In genomic region chr3:113531826-113532697, GRCh38 we compare ENCODE assay signal across 8 cellular contexts.
A peak's percentile ranks its signal among the peaks of the same experiment; 100 is the strongest.
DNase-seq lines count a peak whose midpoint lies in the region; ATAC-seq and TF ChIP-seq lines count a peak whose summit lies in the region.

Gene SIDT1 (plus strand): TSS chr3:113532555. CDS start chr3:113533022, 467 bp downstream.

- H3K27ac ChIP-seq in KMS-11 (peak within 1 kb of the TSS; percentile 31), brain microvascular endothelial cell (no peak within 1 kb of the TSS)

- H3K9ac ChIP-seq in KMS-11, result peak within 1 kb of the TSS; percentile 43; the same call in 1 of the 2 replicates

- TF ChIP-seq CTCF in KMS-11 (conservative IDR thresholded peaks at IDR 0.05; ENCODE audit: low read depth, low read length) (no peak), brain microvascular endothelial cell (IDR thresholded peaks at IDR 0.05; ENCODE audit: low read depth, low read length, missing control alignments) (peak; percentile 23)

- H3K27me3 ChIP-seq in KMS-11 (ENCODE audit: insufficient read depth, low read depth), result no peaks in the 10 kb centered on the region; the same call in 1 of the 2 replicates
- peaks cover 37% of the 10 kb centered on the region for H3K27me3 ChIP-seq in brain microvascular endothelial cell (replicated peaks)

- peak within 1 kb of the TSS; percentile 89 for H3K4me3 ChIP-seq in KMS-11 (IDR thresholded peaks at IDR 0.05; ENCODE audit: insufficient read depth, low read depth, low read length)
- peak within 1 kb of the TSS; percentile 52 for H3K4me3 ChIP-seq in brain microvascular endothelial cell (ENCODE audit: low read depth, low read length)

- peaks cover 11% of the 10 kb centered on the region for H3K4me1 ChIP-seq in KMS-11 (ENCODE audit: low read depth, poor library complexity, severe bottlenecking)

- H3K36me3 ChIP-seq in KMS-11 (ENCODE audit: insufficient read depth), result no peaks in the 10 kb centered on the region
- no peaks in the 10 kb centered on the region for H3K36me3 ChIP-seq in brain microvascular endothelial cell (replicated peaks)

- peak; percentile 47 for DNase-seq in ELR (ENCODE audit: low read depth)
- DNase-seq in T-helper 22 cell (ENCODE audit: low read depth), result peak; percentile 50
- no peak for DNase-seq in brain microvascular endothelial cell
- DNase-seq in kidney glomerular epithelial cell (lab: John Stamatoyannopoulos, UW), result peak; percentile 17
- peak; percentile 47 to 51 for DNase-seq in stimulated activated CD4-positive, alpha-beta T cell treated with anti-CD3 and anti-CD28 coated beads, Interleukin-2, amount 100 ng/mL, for 48 hours
- DNase-seq in dedifferentiated amniotic fluid mesenchymal stem cell (ENCODE audit: extremely low spot score), result no peak

- peak within 1 kb of the TSS; percentile 80 for H3K4me2 ChIP-seq in KMS-11

- peak; percentile 77 for ATAC-seq in GM21576 (IDR thresholded peaks at IDR 0.05; ENCODE audit: unreplicated experiment)

- in situ Hi-C loops in brain microvascular endothelial cell (cut with HindIII; ENCODE audit: low pct_ligation_motif_present, low sequenced_read_pairs), result no loop called here

- peak within 1 kb of the TSS; percentile 96 for H2AFZ ChIP-seq in KMS-11 (ENCODE audit: low read depth)

- no peaks in the 10 kb centered on the region for H3K79me2 ChIP-seq in KMS-11 (ENCODE audit: insufficient read depth, low read depth)

- H4K20me1 ChIP-seq in KMS-11 (ENCODE audit: insufficient read depth), result no peaks in the 10 kb centered on the region

Comparison
In these comparisons a context has a peak if more than half of its experiments do, and no peak if none do; other contexts are left out.
1. DNase-seq: peak in ELR (single experiment), T-helper 22 cell (single experiment), kidney glomerular epithelial cell (single experiment) and stimulated activated CD4-positive, alpha-beta T cell treated with anti-CD3 and anti-CD28 coated beads, Interleukin-2, amount 100 ng/mL, for 48 hours (2 of 2); none in brain microvascular endothelial cell (single experiment) and dedifferentiated amniotic fluid mesenchymal stem cell (single experiment).